ENCODE assay signal across 23 cellular contexts in genomic region chr1:235947989-235948388, GRCh38.
"Had no signal": no experiment of that assay in that cellular context is flagged by ENCODE, and none has a peak within 500 bp of the region (broad histone marks: within the 10 kb centered on the region; RNA-seq: fewer than 3 reads in every experiment).

No MANE protein-coding gene starts in this region.

- H3K9me3 ChIP-seq: ascending aorta, breast epithelium, pancreas, testis had no signal

- DNase-seq: activated CD4-positive, alpha-beta T cell treated with anti-CD3 and anti-CD28 coated beads, Interleukin-2, amount 50 U/mL, for 4 hours; activated effector memory CD4-positive, alpha-beta T cell treated with anti-CD3 and anti-CD28 coated beads, Interleukin-2, amount 50 U/mL, for 16 hours; activated T-cell treated with anti-CD3 and anti-CD28 coated beads, Interleukin-2, amount 50 U/mL, for 72 hours; cerebellar nuclear complex; dermis blood vessel endothelial cell; foreskin melanocyte; glutamatergic neuron; hippocampal formation; left cardiac atrium; midbrain; pancreas; stimulated activated CD4-positive, alpha-beta T cell treated with anti-CD3 and anti-CD28 coated beads, Interleukin-4, amount 100 ng/mL, for 24 hours; testis; WERI-Rb-1 had no signal

- FAIRE-seq: islet of Langerhans, pancreas had no signal

- H3K27ac Mint-ChIP-seq: activated naive CD4-positive, alpha-beta T cell treated with anti-CD3 and anti-CD28 coated beads, Interleukin-2, amount 50 U/mL, for 24 hours; activated T-cell treated with anti-CD3 and anti-CD28 coated beads, Interleukin-2, amount 50 U/mL, for 72 hours; stimulated activated effector memory CD8-positive, alpha-beta T cell treated with anti-CD3 and anti-CD28 coated beads, Interleukin-12 subunit alpha, Interleukin-12 subunit beta, amount 100 ng/mL, for 72 hours; type B pancreatic cell had no signal

- H3K4me1 ChIP-seq: ascending aorta, breast epithelium, pancreas had no signal

- ATAC-seq: activated T-cell treated with anti-CD3 and anti-CD28 coated beads, Interleukin-2, amount 50 U/mL, for 72 hours; left cardiac atrium; pancreas; sciatic nerve; stimulated activated effector memory CD8-positive, alpha-beta T cell treated with anti-CD3 and anti-CD28 coated beads, Interleukin-12 subunit alpha, Interleukin-12 subunit beta, amount 100 ng/mL, for 72 hours had no signal

- H3K36me3 ChIP-seq: ascending aorta, breast epithelium, pancreas, WERI-Rb-1 had no signal

- H3K27ac ChIP-seq: ascending aorta, breast epithelium, pancreas, testis, WERI-Rb-1 had no signal

- H3K9me3 Mint-ChIP-seq: activated naive CD4-positive, alpha-beta T cell treated with anti-CD3 and anti-CD28 coated beads, Interleukin-2, amount 50 U/mL, for 24 hours; neural crest cell; stimulated activated effector memory CD8-positive, alpha-beta T cell treated with anti-CD3 and anti-CD28 coated beads, Interleukin-12 subunit alpha, Interleukin-12 subunit beta, amount 100 ng/mL, for 72 hours had no signal

- H3K4me3 ChIP-seq: ascending aorta, breast epithelium, pancreas, smooth muscle cell, testis had no signal

- H3K27me3 Mint-ChIP-seq: activated naive CD4-positive, alpha-beta T cell treated with anti-CD3 and anti-CD28 coated beads, Interleukin-2, amount 50 U/mL, for 24 hours had no signal

- H3K36me3 Mint-ChIP-seq: type B pancreatic cell had no signal

- H3K4me3 Mint-ChIP-seq: activated naive CD4-positive, alpha-beta T cell treated with anti-CD3 and anti-CD28 coated beads, Interleukin-2, amount 50 U/mL, for 24 hours; activated T-cell treated with anti-CD3 and anti-CD28 coated beads, Interleukin-2, amount 50 U/mL, for 72 hours; neural crest cell; stimulated activated effector memory CD8-positive, alpha-beta T cell treated with anti-CD3 and anti-CD28 coated beads, Interleukin-12 subunit alpha, Interleukin-12 subunit beta, amount 100 ng/mL, for 72 hours; type B pancreatic cell had no signal

- H3K27me3 ChIP-seq: ascending aorta, breast epithelium, pancreas, testis had no signal
